ENCODE assay signal across 8 cellular contexts in genomic region chr1:46325285-46326076, GRCh38. TPM values are rescaled to one million over a fixed set of nuclear protein-coding genes. Genes with fewer than 3 reads are reported as not detected.
A peak's percentile ranks its signal among the peaks of the same experiment; 100 is the strongest.
DNase-seq lines count a peak whose midpoint lies in the region; ATAC-seq and TF ChIP-seq lines count a peak whose summit lies in the region.
"Not testable (repeated sequence)": the region's sequence is repeated elsewhere in the genome, so short reads cannot be mapped to it uniquely, and the experiment has no call there.

No MANE protein-coding gene starts in this region.

- not testable (repeated sequence) for H3K36me3 ChIP-seq in GM06990 (ENCODE audit: control insufficient read depth, insufficient read depth, low read length); SU-DHL-6 (ENCODE audit: low read length); esophagus squamous epithelium

- H4K20me1 ChIP-seq in SU-DHL-6 (ENCODE audit: low read depth, low read length): not testable (repeated sequence)

- not testable (repeated sequence) for TF ChIP-seq CTCF in GM06990 (IDR thresholded peaks at IDR 0.05; ENCODE audit: insufficient read depth, low read length, poor library complexity, severe bottlenecking); SU-DHL-6 (IDR thresholded peaks at IDR 0.05; ENCODE audit: insufficient read depth, low read length, poor library complexity, severe bottlenecking); esophagus squamous epithelium (IDR thresholded peaks at IDR 0.05)

- not testable (repeated sequence) for H3K27me3 ChIP-seq in GM06990 (replicated peaks; ENCODE audit: control insufficient read depth, insufficient read depth, low read length); SU-DHL-6 (ENCODE audit: low read length); esophagus squamous epithelium

- H3K9me2 ChIP-seq in SU-DHL-6 (replicated peaks; ENCODE audit: insufficient read depth, low read length): not testable (repeated sequence)

- not testable (repeated sequence) for H3K9me3 ChIP-seq in SU-DHL-6 (ENCODE audit: insufficient read depth, low read length); esophagus squamous epithelium

- intact Hi-C loops in esophagus squamous epithelium (cut with DNase I): not testable (repeated sequence)

- TF ChIP-seq POLR2A in esophagus squamous epithelium (IDR thresholded peaks at IDR 0.05): not testable (repeated sequence)

- peak; percentile 54 for ATAC-seq in GM18867 (IDR thresholded peaks at IDR 0.05; ENCODE audit: unreplicated experiment)
- ATAC-seq in GM19455 (IDR thresholded peaks at IDR 0.05; ENCODE audit: unreplicated experiment): peak; percentile 58
- peak; percentile 64 for ATAC-seq in HG03175 (IDR thresholded peaks at IDR 0.05; ENCODE audit: unreplicated experiment)

- H3K27ac ChIP-seq in SU-DHL-6 (ENCODE audit: low read depth, low read length): peak overlapping the region; percentile 78
- peak overlapping the region; percentile 54 to 73 (median 58) for H3K27ac ChIP-seq in esophagus squamous epithelium

- peaks cover 0 to 14% (median 4%) of the 10 kb centered on the region in 3 donors for H3K4me1 ChIP-seq in esophagus squamous epithelium

- H3K9ac ChIP-seq in SU-DHL-6 (ENCODE audit: low read length): not testable (repeated sequence)

- peak overlapping the region; percentile 33 for H3K4me2 ChIP-seq in SU-DHL-6 (ENCODE audit: low read depth, low read length, poor library complexity, severe bottlenecking)

- WGBS in esophagus squamous epithelium, 2 donors: 40 to 59% methylated on average over 11 of the region's 11 CpGs

- DNase-seq in GM06990 (ENCODE audit: extremely low read depth, insufficient read length) (peak; percentile 50), MV-4-11 (lab: John Stamatoyannopoulos, UW) (peak; percentile 73), renal cortical epithelial cell (ENCODE audit: low read depth) (peak; percentile 64)
- not testable (repeated sequence) for DNase-seq in esophagus squamous epithelium (lab: John Stamatoyannopoulos, UW)

- H3K4me3 ChIP-seq in GM06990 (replicated peaks; ENCODE audit: low read depth, low read length): peak overlapping the region; percentile 23
- H3K4me3 ChIP-seq in SU-DHL-6 (ENCODE audit: insufficient read depth, low read length, poor library complexity, severe bottlenecking); esophagus squamous epithelium: not testable (repeated sequence)

- peaks cover 35% of the 10 kb centered on the region; the same call in 1 of the 2 replicates for H3F3A ChIP-seq in SU-DHL-6 (ENCODE audit: insufficient read depth)

- H2AFZ ChIP-seq in SU-DHL-6 (ENCODE audit: low read depth, low read length, severe bottlenecking): peak overlapping the region; percentile 7

- not testable (repeated sequence) for H3K79me2 ChIP-seq in SU-DHL-6 (ENCODE audit: insufficient read depth, low read length)

RNA-seq across cellular contexts. Expression of gene NSUN4, which starts 15.1 kb away (rescaled TPM):
- 10 to 100 TPM; 10.1 to 22.1 (median 16.2) TPM for total RNA-seq in esophagus squamous epithelium
- 21.7 and 27.4 TPM in 2 replicates for total RNA-seq in renal cortical epithelial cell

RNA-seq across cellular contexts. Expression of gene UQCRH, which starts 22.0 kb away (rescaled TPM):
- 100 to 1,000 TPM; 329 to 618 (median 564) TPM for total RNA-seq in esophagus squamous epithelium
- total RNA-seq in renal cortical epithelial cell: 526 and 736 TPM in 2 replicates

RNA-seq across cellular contexts. Expression of gene LRRC41, which starts 22.1 kb away (rescaled TPM):
- total RNA-seq in esophagus squamous epithelium: 10 to 100 TPM; 44.1 to 66.4 (median 57.6) TPM
- total RNA-seq in renal cortical epithelial cell: 106 and 118 TPM in 2 replicates
